Comparison of ENCODE assay signal across 17 cellular contexts in the genomic region with DNA sequence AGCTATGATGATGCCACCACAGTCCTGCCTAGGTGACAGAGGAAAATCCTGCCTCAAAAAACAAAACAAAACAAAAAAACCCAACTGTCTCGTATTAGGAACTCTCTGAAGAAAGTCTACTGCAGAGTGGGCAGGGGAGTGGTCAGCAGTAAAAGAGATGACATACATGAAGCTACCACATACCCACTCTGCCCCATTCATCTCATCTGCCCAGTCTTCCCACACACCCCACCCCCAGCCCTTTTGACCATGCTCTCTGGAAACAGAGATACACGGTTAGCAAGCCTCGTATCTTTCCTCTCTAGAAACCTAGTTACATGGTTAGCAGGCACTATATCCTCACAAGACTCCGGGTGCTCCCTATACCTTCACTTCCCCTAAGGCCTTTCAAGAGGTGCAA. TPM values are rescaled to one million over a fixed set of nuclear protein-coding genes. Genes with fewer than 3 reads are reported as not detected.
DNase-seq lines count a peak whose midpoint lies in the region; ATAC-seq, FAIRE-seq and TF ChIP-seq lines count a peak whose summit lies in the region.
"Had no signal": no experiment of that assay in that cellular context is flagged by ENCODE, and none has a peak within 500 bp of the region (broad histone marks: within the 10 kb centered on the region; RNA-seq: fewer than 3 reads in every experiment).

No MANE protein-coding gene starts in this region.

- peak overlapping the region in 1 of 9 donors; percentile 44 for H3K27ac Mint-ChIP-seq in naive thymus-derived CD4-positive, alpha-beta T cell
- no peak overlapping the region for H3K27ac Mint-ChIP-seq in activated T-helper 2 cell treated with anti-CD3 and anti-CD28 coated beads, Interferon-gamma antibody, Interleukin-2, Interleukin-4, amounts not matched to agents 10 μg/mL and 5 μg/mL and 100 μg/mL, durations not matched to agents 14 hours and 24 hours and 36 hours
- H3K27ac Mint-ChIP-seq: IgD-negative memory B cell had no signal

- POLR2A ChIA-PET in naive thymus-derived CD4-positive, alpha-beta T cell (lab: Charles Lee) = interaction anchor here (0.6 kb wide), 1 partner anchor 33 kb away, joined by 4 read pairs; no protein-coding TSS in a partner anchor

- H3K27ac ChIP-seq in naive thymus-derived CD4-positive, alpha-beta T cell (ENCODE audit: low read depth, low read length) = no peak overlapping the region
- H3K27ac ChIP-seq: Peyer's patch had no signal

- H3K36me3 Mint-ChIP-seq in naive thymus-derived CD4-positive, alpha-beta T cell = peaks cover 0 to 7% (median 0%) of the 10 kb centered on the region in 5 donors
- H3K36me3 Mint-ChIP-seq in activated T-helper 2 cell treated with anti-CD3 and anti-CD28 coated beads, Interferon-gamma antibody, Interleukin-2, Interleukin-4, amounts not matched to agents 10 μg/mL and 5 μg/mL and 100 μg/mL, durations not matched to agents 14 hours and 24 hours and 36 hours (ENCODE audit: low read depth) = peaks cover 15% of the 10 kb centered on the region
- H3K36me3 Mint-ChIP-seq: IgD-negative memory B cell had no signal

- ATAC-seq in GM21381 (IDR thresholded peaks at IDR 0.05; ENCODE audit: unreplicated experiment) = peak; percentile 15
- peak; percentile 17 for ATAC-seq in HG03196 (IDR thresholded peaks at IDR 0.05; ENCODE audit: unreplicated experiment)
- ATAC-seq in naive thymus-derived CD4-positive, alpha-beta T cell = peak; percentile 18

- H3K36me3 ChIP-seq in naive thymus-derived CD4-positive, alpha-beta T cell (ENCODE audit: control insufficient read depth in 2 of 3, insufficient read depth in 3 of 3, low read length in 3 of 3) = no peaks in the 10 kb centered on the region
- H3K36me3 ChIP-seq: Peyer's patch, upper lobe of left lung had no signal

- no peaks in the 10 kb centered on the region for H3K9me3 Mint-ChIP-seq in naive thymus-derived CD4-positive, alpha-beta T cell
- H3K9me3 Mint-ChIP-seq in activated T-helper 2 cell treated with anti-CD3 and anti-CD28 coated beads, Interferon-gamma antibody, Interleukin-2, Interleukin-4, amounts not matched to agents 10 μg/mL and 5 μg/mL and 100 μg/mL, durations not matched to agents 14 hours and 24 hours and 36 hours = no peaks in the 10 kb centered on the region
- H3K9me3 Mint-ChIP-seq: IgD-negative memory B cell had no signal

- peaks cover 0 to 22% of the 10 kb centered on the region in 2 donors for H3K4me1 ChIP-seq in naive thymus-derived CD4-positive, alpha-beta T cell (ENCODE audit: control insufficient read depth in 2 of 2, insufficient read depth in 2 of 2, low read length in 2 of 2)

- intact Hi-C loops in naive thymus-derived CD4-positive, alpha-beta T cell (cut with micrococcal nuclease) = loop anchor here (5.0 to 10.0 kb wide), 2 partner anchors 158 to 1045 kb away; a partner anchor contains a TSS
- intact Hi-C loops in activated T-helper 2 cell treated with anti-CD3 and anti-CD28 coated beads, Interferon-gamma antibody, Interleukin-2, Interleukin-4, amounts not matched to agents 10 μg/mL and 5 μg/mL and 100 μg/mL, durations not matched to agents 14 hours and 24 hours and 36 hours (cut with micrococcal nuclease) = loop anchor here (1.0 to 10.0 kb wide), 3 partner anchors 14 to 1165 kb away; a partner anchor contains a TSS

- peak; percentile 51 for FAIRE-seq in GM12891 (lab: Jason Lieb, UNC)

- H3K4me1 Mint-ChIP-seq in naive thymus-derived CD4-positive, alpha-beta T cell = peaks cover 6 to 16% (median 7%) of the 10 kb centered on the region in 7 donors
- H3K4me1 Mint-ChIP-seq in activated T-helper 2 cell treated with anti-CD3 and anti-CD28 coated beads, Interferon-gamma antibody, Interleukin-2, Interleukin-4, amounts not matched to agents 10 μg/mL and 5 μg/mL and 100 μg/mL, durations not matched to agents 14 hours and 24 hours and 36 hours (ENCODE audit: low read depth) = peaks cover 10% of the 10 kb centered on the region

- H3K9me3 ChIP-seq in naive thymus-derived CD4-positive, alpha-beta T cell (ENCODE audit: control insufficient read depth in 2 of 3, low read length in 3 of 3) = no peaks in the 10 kb centered on the region
- H3K9me3 ChIP-seq: heart left ventricle, Peyer's patch, upper lobe of left lung had no signal

- H3K27me3 Mint-ChIP-seq in naive thymus-derived CD4-positive, alpha-beta T cell = no peaks in the 10 kb centered on the region
- H3K27me3 Mint-ChIP-seq in activated T-helper 2 cell treated with anti-CD3 and anti-CD28 coated beads, Interferon-gamma antibody, Interleukin-2, Interleukin-4, amounts not matched to agents 10 μg/mL and 5 μg/mL and 100 μg/mL, durations not matched to agents 14 hours and 24 hours and 36 hours (ENCODE audit: low read depth) = no peaks in the 10 kb centered on the region
- H3K27me3 Mint-ChIP-seq: IgD-negative memory B cell, progenitor cell of endocrine pancreas had no signal

- CTCF ChIA-PET in naive thymus-derived CD4-positive, alpha-beta T cell (lab: Charles Lee) = no interaction called here

- H3K4me3 ChIP-seq in naive thymus-derived CD4-positive, alpha-beta T cell (ENCODE audit: low read length) = no peak overlapping the region
- H3K4me3 ChIP-seq: heart left ventricle, Peyer's patch, upper lobe of left lung had no signal

- H3K4me3 Mint-ChIP-seq in naive thymus-derived CD4-positive, alpha-beta T cell = no peak overlapping the region
- no peak overlapping the region for H3K4me3 Mint-ChIP-seq in activated T-helper 2 cell treated with anti-CD3 and anti-CD28 coated beads, Interferon-gamma antibody, Interleukin-2, Interleukin-4, amounts not matched to agents 10 μg/mL and 5 μg/mL and 100 μg/mL, durations not matched to agents 14 hours and 24 hours and 36 hours (ENCODE audit: low read depth)
- H3K4me3 Mint-ChIP-seq: IgD-negative memory B cell had no signal

- DNase-seq in GM12891 (ENCODE audit: insufficient read length, low spot score) = no peak
- DNase-seq in naive thymus-derived CD4-positive, alpha-beta T cell = no peak
- no peak for DNase-seq in H4 (ENCODE audit: low spot score)
- DNase-seq in NCI-H1694 treated with DMSO at 0.1 percent for 48 hours (lab: John Stamatoyannopoulos, UW) = no peak
- DNase-seq in activated T-helper 2 cell treated with anti-CD3 and anti-CD28 coated beads, Interferon-gamma antibody, Interleukin-2, Interleukin-4, amounts not matched to agents 10 μg/mL and 5 μg/mL and 100 μg/mL, durations not matched to agents 14 hours and 24 hours and 36 hours (ENCODE audit: low spot score) = no peak
- DNase-seq in activated effector memory CD4-positive, alpha-beta T cell treated with Interleukin-2 at 50 U/mL for 16 hours = no peak
- DNase-seq: activated CD4-positive, CD25-positive, alpha-beta regulatory T cell; activated T-cell treated with anti-CD3 and anti-CD28 coated beads for 4 hours; heart left ventricle; NCI-H1417; Peyer's patch; upper lobe of left lung had no signal

- H3K27me3 ChIP-seq in naive thymus-derived CD4-positive, alpha-beta T cell (ENCODE audit: control insufficient read depth in 2 of 2, insufficient read depth in 2 of 2, low read length in 2 of 2) = no peaks in the 10 kb centered on the region
- H3K27me3 ChIP-seq: Peyer's patch, upper lobe of left lung had no signal

- TF ChIP-seq POLR2A in GM12891 (IDR thresholded peaks at IDR 0.05; ENCODE audit: low read depth, low read length) = no peak

TF ChIP-seq in GM12891, 5 proteins besides CTCF, POLR2A, EP300 and RAD21:
- no peak for TF ChIP-seq TAF1 (IDR thresholded peaks at IDR 0.05; ENCODE audit: low read depth, low read length)
- TF ChIP-seq SPI1 (IDR thresholded peaks at IDR 0.05; ENCODE audit: low read depth, low read length) = no peak
- no peak for TF ChIP-seq POU2F2 (IDR thresholded peaks at IDR 0.05; ENCODE audit: low read depth, low read length)
- TF ChIP-seq POLR2AphosphoS5 (IDR thresholded peaks at IDR 0.05; ENCODE audit: low read depth, low read length) = no peak
- no peak for TF ChIP-seq PAX5 (IDR thresholded peaks at IDR 0.05; ENCODE audit: insufficient read depth, low read length, severe bottlenecking)
TF ChIP-seq in GM12891: peak in this region for 0.

RNA-seq across cellular contexts. Expression of a gene that starts 8.3 kb away (rescaled TPM):
- polyA plus RNA-seq in GM12891 (2012; ENCODE audit: low read depth, missing spikeins) = 8.0 TPM
- 10 to 100 TPM; 26.8 to 72.7 (median 39.4) TPM for total RNA-seq in naive thymus-derived CD4-positive, alpha-beta T cell
- 10 to 100 TPM; 18.5 to 20.7 TPM for polyA plus RNA-seq in naive thymus-derived CD4-positive, alpha-beta T cell
- 31.9 and 42.6 TPM in 2 replicates for total RNA-seq in H4 (2014; rRNA removed; shearing (Covaris generic))
- total RNA-seq in activated T-helper 2 cell treated with anti-CD3 and anti-CD28 coated beads, Interferon-gamma antibody, Interleukin-2, Interleukin-4, amounts not matched to agents 10 μg/mL and 5 μg/mL and 100 μg/mL, durations not matched to agents 14 hours and 24 hours and 36 hours = 98.3 and 105 TPM in 2 replicates

RNA-seq across cellular contexts. Expression of a gene that starts 13.8 kb away (rescaled TPM):
- 0.33 TPM for polyA plus RNA-seq in GM12891 (2012; ENCODE audit: low read depth, missing spikeins)
- 10 to 100 TPM in 1 of 5 experiments, 1 to 10 TPM in 4; 1.8 to 13.3 (median 3.3) TPM for total RNA-seq in naive thymus-derived CD4-positive, alpha-beta T cell
- 1 to 10 TPM; 3.0 to 3.3 TPM for polyA plus RNA-seq in naive thymus-derived CD4-positive, alpha-beta T cell
- total RNA-seq in H4 (2014; rRNA removed; shearing (Covaris generic)) = not detected in 2 replicates
- total RNA-seq in activated T-helper 2 cell treated with anti-CD3 and anti-CD28 coated beads, Interferon-gamma antibody, Interleukin-2, Interleukin-4, amounts not matched to agents 10 μg/mL and 5 μg/mL and 100 μg/mL, durations not matched to agents 14 hours and 24 hours and 36 hours = 12.5 and 14.5 TPM in 2 replicates
- total RNA-seq: heart left ventricle, NCI-H460 had no signal
- polyA plus RNA-seq: heart left ventricle had no signal
